ENCODE assay signal across 10 cellular contexts in genomic region chrX:17635231-17635630, GRCh38.
DNase-seq lines count a peak whose midpoint lies in the region; ATAC-seq and TF ChIP-seq lines count a peak whose summit lies in the region.
"Had no signal": no experiment of that assay in that cellular context is flagged by ENCODE, and none has a peak within 500 bp of the region (broad histone marks: within the 10 kb centered on the region; RNA-seq: fewer than 3 reads in every experiment).

No MANE protein-coding gene starts in this region.

- H3K27me3 Mint-ChIP-seq in WTC11 (ENCODE audit: low read depth), result no peaks in the 10 kb centered on the region; the same call in 1 of the 2 replicates
- no peaks in the 10 kb centered on the region for H3K27me3 Mint-ChIP-seq in natural killer cell (ENCODE audit: low read depth in 2 of 2)

- DNase-seq in COLO668 (lab: John Stamatoyannopoulos, UW; ENCODE audit: unreplicated experiment) (peak; percentile 75), NCI-H1092 treated with DMSO at 0.1 percent for 48 hours (lab: John Stamatoyannopoulos, UW) (peak; percentile 79), WTC11 (ENCODE audit: low spot score) (peak; percentile 77), islet precursor cell (peak; percentile 82), AML-193 (lab: John Stamatoyannopoulos, UW) (no peak), natural killer cell (no peak)
- DNase-seq in activated naive CD4-positive, alpha-beta T cell treated with Interleukin-2 at 50 U/mL for 16 hours, result no peak
- DNase-seq: anterior cingulate cortex; stimulated activated CD4-positive, alpha-beta T cell treated with anti-CD3 and anti-CD28 coated beads, Interleukin-2, amount 100 ng/mL, for 48 hours had no signal

- peaks cover 36% of the 10 kb centered on the region for H3K4me1 Mint-ChIP-seq in WTC11
- no peaks in the 10 kb centered on the region for H3K4me1 Mint-ChIP-seq in natural killer cell

- H3K9me3 Mint-ChIP-seq in WTC11, result no peaks in the 10 kb centered on the region
- H3K9me3 Mint-ChIP-seq in natural killer cell, result peaks cover 0 to 2% of the 10 kb centered on the region in 2 donors

- H3K4me3 Mint-ChIP-seq in WTC11, result peak overlapping the region; percentile 44
- H3K4me3 Mint-ChIP-seq in natural killer cell, result no peak overlapping the region

- CTCF ChIA-PET in WTC11 (lab: Charles Lee), result interaction anchor here (1.3 kb wide), 1 partner anchor 22 kb away, joined by 4 read pairs; no protein-coding TSS in a partner anchor

- H3K36me3 Mint-ChIP-seq in WTC11, result no peaks in the 10 kb centered on the region
- H3K36me3 Mint-ChIP-seq in natural killer cell, result no peaks in the 10 kb centered on the region

- intact Hi-C loops in natural killer cell (cut with micrococcal nuclease), result no loop called here

- POLR2A ChIA-PET in WTC11 (lab: Charles Lee), result no interaction called here

- H3K27ac Mint-ChIP-seq in WTC11 (no peak overlapping the region), natural killer cell (no peak overlapping the region)

- ATAC-seq in WTC11 (peak; percentile 95), HG03439 (IDR thresholded peaks at IDR 0.05; ENCODE audit: unreplicated experiment) (no peak), natural killer cell (no peak)

- TF ChIP-seq CTCF in WTC11 (IDR thresholded peaks at IDR 0.05) (no peak), natural killer cell (IDR thresholded peaks at IDR 0.05) (no peak)

TF ChIP-seq in WTC11, 78 proteins besides CTCF, POLR2A, EP300 and RAD21:
- TF ChIP-seq SP1 (CRISPR knock-in tag; conservative IDR thresholded peaks at IDR 0.05) (0 out of 2 replicates have a peak, but pooled peaks have one; percentile 26), NFE2L1 (CRISPR knock-in tag; IDR thresholded peaks at IDR 0.05) (no peak)
TF ChIP-seq in WTC11: peak in this region for 1.

Comparison
In these comparisons a context has a peak if more than half of its experiments do, and no peak if none do; other contexts are left out.
1. DNase-seq: peak in COLO668 (single experiment), NCI-H1092 treated with DMSO at 0.1 percent for 48 hours (single experiment), WTC11 (single experiment) and islet precursor cell (single experiment); none in AML-193 (0 of 2), natural killer cell (single experiment) and activated naive CD4-positive, alpha-beta T cell treated with Interleukin-2 at 50 U/mL for 16 hours (single experiment).